Comparison of ENCODE assay signal across 14 cellular contexts in the genomic region with DNA sequence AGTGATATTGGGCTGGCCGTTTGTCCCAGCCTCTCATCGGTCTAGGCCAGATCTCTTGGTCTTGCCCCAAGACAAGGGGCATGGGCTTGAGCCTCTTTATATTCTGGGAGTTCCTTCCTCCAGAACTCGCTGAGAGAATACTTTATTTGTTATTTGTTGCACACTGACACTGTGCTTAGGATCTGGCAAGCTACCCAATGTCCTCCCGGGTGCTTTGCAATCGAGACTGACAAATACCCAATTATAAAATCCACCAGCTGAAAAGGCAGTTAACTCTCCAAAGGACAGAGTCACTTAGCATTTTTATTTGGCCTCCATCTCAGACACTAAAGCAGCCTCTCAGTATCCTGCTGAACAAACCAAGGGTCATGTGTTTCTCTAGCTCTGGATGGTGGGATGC.
"Had no signal": no experiment of that assay in that cellular context is flagged by ENCODE, and none has a peak within 500 bp of the region (broad histone marks: within the 10 kb centered on the region; RNA-seq: fewer than 3 reads in every experiment).

No MANE protein-coding gene starts in this region.

- H3K9me3 Mint-ChIP-seq: activated CD4-positive, alpha-beta T cell treated with anti-CD3 and anti-CD28 coated beads, Interleukin-2, amount 10 ng/mL, durations not matched to agents 24 days and 14 days; activated T-cell treated with anti-CD3 and anti-CD28 coated beads, Interleukin-2, amount 50 U/mL, for 4 hours; natural killer cell treated with Interleukin-12 subunit alpha and Interleukin-12 subunit beta and Interleukin-15 and Interleukin-18, amount 100 ng/mL, for 72 hours had no signal

- H3K27ac ChIP-seq: hepatocyte, neutrophil, tibial nerve, uterus had no signal

- H3K4me3 ChIP-seq: hepatocyte, tibial nerve, uterus had no signal

- H3K36me3 ChIP-seq: neutrophil, tibial nerve, uterus had no signal

- DNase-seq: activated CD4-positive, alpha-beta T cell treated with anti-CD3 and anti-CD28 coated beads, Interleukin-2, amount 10 ng/mL, durations not matched to agents 24 days and 14 days; activated CD8-positive, alpha-beta memory T cell treated with anti-CD3 and anti-CD28 coated beads, Interleukin-2, amount 50 U/mL, for 4 hours; activated effector memory CD4-positive, alpha-beta T cell treated with Interleukin-2 at 50 U/mL for 16 hours; activated naive CD4-positive, alpha-beta T cell treated with anti-CD3 and anti-CD28 coated beads, Interleukin-2, amount 50 U/mL, for 16 hours; activated T-cell treated with anti-CD3 and anti-CD28 coated beads, Interleukin-2, amount 50 U/mL, for 4 hours; left ventricle myocardium superior; mesendoderm; stimulated activated CD8-positive, alpha-beta memory T cell treated with anti-CD3 and anti-CD28 coated beads, Interleukin-4, amount 100 ng/mL, for 48 hours; stimulated activated naive CD4-positive, alpha-beta T cell; uterus had no signal

- H3K4me1 ChIP-seq: tibial nerve, uterus had no signal

- H3K27me3 ChIP-seq: hepatocyte, neutrophil, tibial nerve, uterus had no signal

- ATAC-seq: activated T-cell treated with anti-CD3 and anti-CD28 coated beads, Interleukin-2, amount 50 U/mL, for 4 hours; left ventricle myocardium superior; natural killer cell treated with Interleukin-12 subunit alpha and Interleukin-12 subunit beta and Interleukin-15 and Interleukin-18, amount 100 ng/mL, for 72 hours had no signal

- H3K27ac Mint-ChIP-seq: activated CD4-positive, alpha-beta T cell treated with anti-CD3 and anti-CD28 coated beads, Interleukin-2, amount 10 ng/mL, durations not matched to agents 24 days and 14 days; natural killer cell treated with Interleukin-12 subunit alpha and Interleukin-12 subunit beta and Interleukin-15 and Interleukin-18, amount 100 ng/mL, for 72 hours had no signal

- H3K4me3 Mint-ChIP-seq: activated CD4-positive, alpha-beta T cell treated with anti-CD3 and anti-CD28 coated beads, Interleukin-2, amount 10 ng/mL, durations not matched to agents 24 days and 14 days; activated T-cell treated with anti-CD3 and anti-CD28 coated beads, Interleukin-2, amount 50 U/mL, for 4 hours; natural killer cell treated with Interleukin-12 subunit alpha and Interleukin-12 subunit beta and Interleukin-15 and Interleukin-18, amount 100 ng/mL, for 72 hours had no signal

- H3K27me3 Mint-ChIP-seq: activated CD4-positive, alpha-beta T cell treated with anti-CD3 and anti-CD28 coated beads, Interleukin-2, amount 10 ng/mL, durations not matched to agents 24 days and 14 days; natural killer cell treated with Interleukin-12 subunit alpha and Interleukin-12 subunit beta and Interleukin-15 and Interleukin-18, amount 100 ng/mL, for 72 hours had no signal

- H3K4me1 Mint-ChIP-seq: activated CD4-positive, alpha-beta T cell treated with anti-CD3 and anti-CD28 coated beads, Interleukin-2, amount 10 ng/mL, durations not matched to agents 24 days and 14 days had no signal

- H3K36me3 Mint-ChIP-seq: natural killer cell treated with Interleukin-12 subunit alpha and Interleukin-12 subunit beta and Interleukin-15 and Interleukin-18, amount 100 ng/mL, for 72 hours had no signal

- H3K9me3 ChIP-seq: neutrophil, tibial nerve, uterus had no signal
